8 cellular contexts compared by ENCODE assay signal in genomic region chr19:57682226-57682766, GRCh38. TPM values are rescaled to one million over a fixed set of nuclear protein-coding genes. Genes with fewer than 3 reads are reported as not detected.
A peak's percentile ranks its signal among the peaks of the same experiment; 100 is the strongest.
DNase-seq lines count a peak whose midpoint lies in the region; ATAC-seq and TF ChIP-seq lines count a peak whose summit lies in the region.

No MANE protein-coding gene starts in this region.

- H3K4me2 ChIP-seq in GM23338: peak overlapping the region; percentile 100
- peak overlapping the region; percentile 89 for H3K4me2 ChIP-seq in PC-3 (ENCODE audit: low read length)
- peak overlapping the region; percentile 76 for H3K4me2 ChIP-seq in fibroblast of lung (ENCODE audit: extremely low read depth, insufficient read depth, low read length)

- 0 out of 2 replicates have a peak, but pooled peaks cover 10% of the 10 kb centered on the region for H3F3A ChIP-seq in GM23338 (replicated peaks; ENCODE audit: low read depth)
- H3F3A ChIP-seq in PC-3 (ENCODE audit: low read length, unreplicated experiment): no peaks in the 10 kb centered on the region

- H3K27ac ChIP-seq in GM23338 (ENCODE audit: low read depth): no peak overlapping the region
- H3K27ac ChIP-seq in PC-3 (ENCODE audit: low read length): peak overlapping the region; percentile 35; the same call in 1 of the 2 replicates
- H3K27ac ChIP-seq in fibroblast of lung (ENCODE audit: insufficient read depth, low read length): peak overlapping the region; percentile 51

- H3K4me1 ChIP-seq in GM23338 (ENCODE audit: insufficient read depth) (peaks cover 12% of the 10 kb centered on the region), PC-3 (ENCODE audit: insufficient read depth, low read length) (0 out of 2 replicates have a peak, but pooled peaks cover 8% of the 10 kb centered on the region), fibroblast of lung (ENCODE audit: control insufficient read depth, extremely low read depth, insufficient read depth, low read length) (peaks cover 3% of the 10 kb centered on the region)

- H3K27me3 Mint-ChIP-seq in GM23338 (ENCODE audit: insufficient read depth, low read depth, poor library complexity): peaks cover 31% of the 10 kb centered on the region

- H3K36me3 ChIP-seq in GM23338 (ENCODE audit: insufficient read depth) (peaks cover 41% of the 10 kb centered on the region), PC-3 (ENCODE audit: low read depth, low read length) (peaks cover 48% of the 10 kb centered on the region), fibroblast of lung (ENCODE audit: control insufficient read depth, insufficient read depth, low read length) (peaks cover 9% of the 10 kb centered on the region)

- TF ChIP-seq CTCF in GM23338 (conservative IDR thresholded peaks at IDR 0.05; ENCODE audit: low read depth in 2 of 2): no peak
- no peak for TF ChIP-seq CTCF in PC-3 (conservative IDR thresholded peaks at IDR 0.05; ENCODE audit: low read depth, low read length)
- TF ChIP-seq CTCF in fibroblast of lung (conservative IDR thresholded peaks at IDR 0.05 in 1 of 2, IDR thresholded peaks at IDR 0.05 in 1 of 2; ENCODE audit: low read depth in 1 of 2, low read length in 2 of 2): no peak

- H3K36me3 Mint-ChIP-seq in GM23338 (ENCODE audit: low read depth): peaks cover 57% of the 10 kb centered on the region

- peaks cover 19% of the 10 kb centered on the region for H3K4me1 Mint-ChIP-seq in GM23338

- H3K9me3 ChIP-seq in PC-3 (ENCODE audit: low read length) (peaks cover 60% of the 10 kb centered on the region), fibroblast of lung (ENCODE audit: control insufficient read depth, insufficient read depth, low read depth, low read length) (peaks cover 12% of the 10 kb centered on the region)

- peaks cover 22% of the 10 kb centered on the region for H3K9me2 ChIP-seq in GM23338 (ENCODE audit: insufficient read depth)
- H3K9me2 ChIP-seq in PC-3 (replicated peaks; ENCODE audit: low read length): no peaks in the 10 kb centered on the region

- H3K79me2 ChIP-seq in GM23338 (replicated peaks; ENCODE audit: insufficient read depth) (peaks cover 55% of the 10 kb centered on the region), PC-3 (ENCODE audit: low read length) (peaks cover 55% of the 10 kb centered on the region), fibroblast of lung (ENCODE audit: control insufficient read depth, insufficient read depth, low read length) (peaks cover 44% of the 10 kb centered on the region)

- H3K4me3 ChIP-seq in GM23338 (peak overlapping the region; percentile 95), PC-3 (ENCODE audit: low read length) (peak overlapping the region; percentile 83), fibroblast of lung (replicated peaks in 1 of 4; ENCODE audit: control extremely low read depth in 1 of 4, insufficient read depth in 1 of 4, low read depth in 3 of 4, low read length in 4 of 4) (peak overlapping the region; percentile 84 to 96 (median 87)), skeletal muscle cell (ENCODE audit: low read depth, low read length) (peak overlapping the region; percentile 86)

- ATAC-seq in GM23338 (peak; percentile 6; the same call in 2 of the 3 replicates), PC-3 (no peak; the same call in 1 of the 2 replicates), GM19397 (IDR thresholded peaks at IDR 0.05; ENCODE audit: unreplicated experiment) (no peak)

- 0 out of 2 replicates have a peak overlapping the region, but pooled peaks have one; percentile 1 for H2AFZ ChIP-seq in GM23338
- peak overlapping the region; percentile 88 for H2AFZ ChIP-seq in PC-3 (ENCODE audit: low read length)
- H2AFZ ChIP-seq in fibroblast of lung (ENCODE audit: low read length): peak overlapping the region; percentile 97

- CTCF ChIA-PET in PC-3 (lab: Charles Lee): no interaction called here

- TSS peak; percentile 61 for BruUV-seq in PC-3 (replicated peaks; lab: Mats Ljungman, UMichigan)

- intact Hi-C loops in PC-3 (cut with micrococcal nuclease): no loop called here

- H4K20me1 ChIP-seq in GM23338 (replicated peaks; ENCODE audit: insufficient read depth) (peaks cover 31% of the 10 kb centered on the region), PC-3 (ENCODE audit: low read length) (no peaks in the 10 kb centered on the region), fibroblast of lung (ENCODE audit: control insufficient read depth, extremely low read depth, insufficient read depth, low read length) (no peaks in the 10 kb centered on the region)

- peak overlapping the region; percentile 95 for H3K27ac Mint-ChIP-seq in GM23338

- DNase-seq in GM23338 (ENCODE audit: low spot score) (no peak), PC-3 (no peak), fibroblast of lung (ENCODE audit: low read depth in 2 of 2) (no peak), skeletal muscle cell (ENCODE audit: low read depth) (no peak), hippocampal formation (lab: John Stamatoyannopoulos, UW) (no peak), DMS79 treated with DMSO at 0.1 percent for 48 hours (lab: John Stamatoyannopoulos, UW) (no peak), SKM-1 treated with dmso at 0.1 percent for 144 hours (lab: John Stamatoyannopoulos, UW; ENCODE audit: unreplicated experiment) (no peak)

- H3K9ac ChIP-seq in PC-3 (ENCODE audit: low read length) (peak overlapping the region; percentile 88), fibroblast of lung (ENCODE audit: insufficient read depth, low read length) (peak overlapping the region; percentile 80)

- H3K4me3 Mint-ChIP-seq in GM23338: peak overlapping the region; percentile 100

- peaks cover 60% of the 10 kb centered on the region for H3K9me3 Mint-ChIP-seq in GM23338

- POLR2A ChIA-PET in PC-3 (lab: Charles Lee; ENCODE audit: unreplicated experiment): interaction anchor here (0.6 kb wide), 2 partner anchors 34 to 49 kb away, joined by 3 to 5 read pairs; no protein-coding TSS in a partner anchor

- H3K27me3 ChIP-seq in GM23338 (ENCODE audit: insufficient read depth): peaks cover 14% of the 10 kb centered on the region
- H3K27me3 ChIP-seq in PC-3 (ENCODE audit: low read length): no peaks in the 10 kb centered on the region
- H3K27me3 ChIP-seq in fibroblast of lung (ENCODE audit: control insufficient read depth, insufficient read depth, low read length): no peaks in the 10 kb centered on the region

TF ChIP-seq in GM23338, 12 proteins besides CTCF, POLR2A, EP300 and RAD21 (continues in another document):
- TF ChIP-seq EZH2phosphoT487 (IDR thresholded peaks at IDR 0.05; ENCODE audit: unreplicated experiment): no peak
- no peak for TF ChIP-seq ZNF331 (CRISPR knock-in tag; IDR thresholded peaks at IDR 0.05; ENCODE audit: low read depth)

RNA-seq across cellular contexts. Expression of gene ZNF551, which starts 0.5 kb away (rescaled TPM):
- total RNA-seq in GM23338 (2014; rRNA removed; shearing (Covaris generic)): 45.7 and 51.4 TPM in 2 replicates
- 7.8 and 8.2 TPM in 2 replicates for polyA plus RNA-seq in GM23338 (2016; fragmentation: Nextera tagmentation; extraction: Ambion mirVana)
- total RNA-seq in PC-3 (2014; rRNA removed): 19.7 and 20.4 TPM in 2 replicates
- total RNA-seq in fibroblast of lung: 4.8 and 4.9 TPM in 2 replicates
- polyA plus RNA-seq in fibroblast of lung: 3.7 and 4.8 TPM in 2 replicates
- polyA plus RNA-seq in fibroblast of lung (2012): 1.6 and 2.5 TPM in 2 replicates
- 1.0 and 7.4 TPM in 2 replicates for polyA minus RNA-seq in fibroblast of lung (ENCODE audit: low replicate concordance)

RNA-seq across cellular contexts. Expression of gene ZSCAN4, which starts 13.6 kb away (rescaled TPM):
- total RNA-seq in GM23338 (2014; rRNA removed; shearing (Covaris generic)): not detected in 2 replicates
- polyA plus RNA-seq in GM23338 (2016; fragmentation: Nextera tagmentation; extraction: Ambion mirVana): not detected in 2 replicates
- not detected in 2 replicates for total RNA-seq in PC-3 (2014; rRNA removed)
- not detected in 2 replicates for total RNA-seq in fibroblast of lung
- not detected in 2 replicates for polyA plus RNA-seq in fibroblast of lung
- polyA plus RNA-seq in fibroblast of lung (2012): not detected in 2 replicates
- polyA minus RNA-seq in fibroblast of lung (ENCODE audit: low replicate concordance): not detected in 2 replicates

RNA-seq across cellular contexts. Expression of gene ZNF154, which starts 26.7 kb away (rescaled TPM):
- 7.3 and 10.1 TPM in 2 replicates for total RNA-seq in GM23338 (2014; rRNA removed; shearing (Covaris generic))
- polyA plus RNA-seq in GM23338 (2016; fragmentation: Nextera tagmentation; extraction: Ambion mirVana): 4.4 and 5.1 TPM in 2 replicates
- 0.46 TPM in 1 of 2 replicates, not detected in the other for total RNA-seq in PC-3 (2014; rRNA removed)
- total RNA-seq in fibroblast of lung: 3.3 and 6.3 TPM in 2 replicates
- 1.8 and 2.7 TPM in 2 replicates for polyA plus RNA-seq in fibroblast of lung
- polyA plus RNA-seq in fibroblast of lung (2012): 1.2 and 1.7 TPM in 2 replicates
- polyA minus RNA-seq in fibroblast of lung (ENCODE audit: low replicate concordance): 0.24 and 0.89 TPM in 2 replicates

RNA-seq across cellular contexts. Expression of gene ZNF671, which starts 45.1 kb away (rescaled TPM):
- 6.6 and 6.7 TPM in 2 replicates for total RNA-seq in GM23338 (2014; rRNA removed; shearing (Covaris generic))
- polyA plus RNA-seq in GM23338 (2016; fragmentation: Nextera tagmentation; extraction: Ambion mirVana): 2.9 and 3.3 TPM in 2 replicates
- 2.3 and 4.2 TPM in 2 replicates for total RNA-seq in PC-3 (2014; rRNA removed)
- 10.5 and 16.8 TPM in 2 replicates for total RNA-seq in fibroblast of lung
- 3.4 and 5.2 TPM in 2 replicates for polyA plus RNA-seq in fibroblast of lung
- 4.3 and 5.3 TPM in 2 replicates for polyA plus RNA-seq in fibroblast of lung (2012)
- 2.4 and 4.4 TPM in 2 replicates for polyA minus RNA-seq in fibroblast of lung (ENCODE audit: low replicate concordance)

RNA-seq across cellular contexts. Expression of gene ZNF211, which starts 49.3 kb away (rescaled TPM):
- total RNA-seq in GM23338 (2014; rRNA removed; shearing (Covaris generic)): 13.8 and 14.2 TPM in 2 replicates
- polyA plus RNA-seq in GM23338 (2016; fragmentation: Nextera tagmentation; extraction: Ambion mirVana) (5.3 and 9.7 TPM in 2 replicates), fibroblast of lung (5.3 and 9.1 TPM in 2 replicates)
- total RNA-seq in PC-3 (2014; rRNA removed) (9.6 and 10.1 TPM in 2 replicates), fibroblast of lung (11.6 and 16.8 TPM in 2 replicates)
- 3.6 and 6.0 TPM in 2 replicates for polyA plus RNA-seq in fibroblast of lung (2012)
- polyA minus RNA-seq in fibroblast of lung (ENCODE audit: low replicate concordance): 3.3 and 9.1 TPM in 2 replicates

Comparison
In these comparisons a context has a peak if more than half of its experiments do, and no peak if none do; other contexts are left out.
1. H2AFZ ChIP-seq: peak in every context shown above with its lines; median percentile 97 in fibroblast of lung; 88 in PC-3; 1 in GM23338.